In the genomic region with DNA sequence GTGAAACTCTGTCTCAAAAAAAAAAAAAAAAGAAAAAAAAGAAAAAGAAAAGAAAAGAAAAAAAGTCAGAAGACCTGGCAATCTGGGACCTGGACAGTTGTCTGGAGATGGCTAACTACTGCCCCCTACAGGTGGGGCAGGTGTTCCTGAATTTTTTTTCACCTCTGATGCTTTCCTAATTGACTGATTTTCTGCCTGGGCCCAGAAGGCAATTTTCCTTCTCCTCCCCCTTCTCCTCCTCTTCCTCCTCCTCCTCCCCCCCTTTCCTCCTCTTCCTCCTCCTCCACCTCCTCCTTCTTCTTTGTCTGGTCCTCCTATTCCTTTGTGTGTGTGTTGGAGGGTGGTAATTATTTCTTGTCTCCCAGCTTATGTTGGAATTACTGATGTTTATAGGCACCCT, we compare ENCODE assay signal across 8 cellular contexts. TPM values are rescaled to one million over a fixed set of nuclear protein-coding genes. Genes with fewer than 3 reads are reported as not detected.
A peak's percentile ranks its signal among the peaks of the same experiment; 100 is the strongest.
DNase-seq lines count a peak whose midpoint lies in the region; ATAC-seq and TF ChIP-seq lines count a peak whose summit lies in the region.

No MANE protein-coding gene starts in this region.

- H3K36me3 ChIP-seq in hepatocyte (replicated peaks; ENCODE audit: insufficient read depth, low read depth), result no peaks in the 10 kb centered on the region

- ATAC-seq in GM21447 (IDR thresholded peaks at IDR 0.05; ENCODE audit: unreplicated experiment), result no peak
- ATAC-seq in GM19328 (IDR thresholded peaks at IDR 0.05; ENCODE audit: unreplicated experiment), result no peak

- H3K79me2 ChIP-seq in hepatocyte, result no peaks in the 10 kb centered on the region

- no peaks in the 10 kb centered on the region for H3K27me3 ChIP-seq in hepatocyte

- no peak overlapping the region for H3K4me2 ChIP-seq in hepatocyte

- H3K9me2 ChIP-seq in hepatocyte (replicated peaks; ENCODE audit: insufficient read depth), result no peaks in the 10 kb centered on the region

- H2AFZ ChIP-seq in hepatocyte, result no peak overlapping the region

- no peaks in the 10 kb centered on the region for H3K9me3 ChIP-seq in hepatocyte (ENCODE audit: low read depth)

- no peaks in the 10 kb centered on the region for H4K20me1 ChIP-seq in hepatocyte (ENCODE audit: insufficient read depth, poor library complexity, severe bottlenecking)

- TF ChIP-seq CTCF in hepatocyte (IDR thresholded peaks at IDR 0.05; ENCODE audit: poor library complexity), result peak; percentile 36

- DNase-seq in COLO829 (ENCODE audit: low spot score) (peak; percentile 40), H4 (ENCODE audit: low spot score) (peak; percentile 44), RPMI7951 (ENCODE audit: low read depth) (peak; percentile 24), hepatocyte (ENCODE audit: low spot score) (peak; percentile 29)
- no peak for DNase-seq in effector CD8-positive, alpha-beta T cell (lab: John Stamatoyannopoulos, UW)
- DNase-seq in stimulated activated naive CD4-positive, alpha-beta T cell (lab: John Stamatoyannopoulos, UW), result no peak

- H3K4me1 ChIP-seq in hepatocyte (ENCODE audit: insufficient read depth), result no peaks in the 10 kb centered on the region

- no peak overlapping the region for H3K27ac ChIP-seq in hepatocyte

- H3K4me3 ChIP-seq in hepatocyte, result no peak overlapping the region

RNA-seq across cellular contexts. Expression of a gene that starts 26.7 kb away (rescaled TPM):
- 0.72 and 3.5 TPM in 2 replicates for total RNA-seq in H4 (2014; rRNA removed; shearing (Covaris generic))
- 4.0 and 4.3 TPM in 2 replicates for total RNA-seq in RPMI7951 (2014; rRNA removed; shearing (Covaris generic))
- total RNA-seq in hepatocyte, result 3.2 and 5.3 TPM in 2 replicates
- 1.7 and 2.7 TPM in 2 replicates for polyA plus RNA-seq in hepatocyte

Comparison
In these comparisons a context has a peak if more than half of its experiments do, and no peak if none do; other contexts are left out.
1. DNase-seq: peak in COLO829 (single experiment), H4 (single experiment), RPMI7951 (single experiment) and hepatocyte (single experiment); none in effector CD8-positive, alpha-beta T cell (single experiment) and stimulated activated naive CD4-positive, alpha-beta T cell (0 of 6).